In genomic region chr13:45207319-45207718, GRCh38 we compare ENCODE assay signal across 1 cellular context.
TF ChIP-seq lines count a peak whose summit lies in the region.

No MANE protein-coding gene starts in this region.

TF ChIP-seq in IMR-90, 13 proteins besides CTCF, POLR2A, EP300 and RAD21:
- TF ChIP-seq MAZ (IDR thresholded peaks at IDR 0.05; ENCODE audit: borderline replicate concordance, low read depth, low read length) (no peak), FOS (IDR thresholded peaks at IDR 0.05; ENCODE audit: low read depth, low read length) (no peak), CHD1 (IDR thresholded peaks at IDR 0.05; ENCODE audit: low read depth, low read length) (no peak), NFE2L2 (IDR thresholded peaks at IDR 0.05; ENCODE audit: low read depth, low read length) (no peak), RFX5 (IDR thresholded peaks at IDR 0.05; ENCODE audit: low read depth, low read length) (no peak), SMC3 (IDR thresholded peaks at IDR 0.05; ENCODE audit: low read depth, low read length) (no peak), BHLHE40 (IDR thresholded peaks at IDR 0.05; ENCODE audit: low read depth, low read length) (no peak), MXI1 (IDR thresholded peaks at IDR 0.05; ENCODE audit: borderline replicate concordance, low read depth, low read length) (no peak), CEBPB (IDR thresholded peaks at IDR 0.05; ENCODE audit: low read depth, low read length) (no peak), RCOR1 (IDR thresholded peaks at IDR 0.05; ENCODE audit: insufficient replicate concordance, low read length) (no peak), MAFK (IDR thresholded peaks at IDR 0.05; ENCODE audit: low read depth, low read length) (no peak)
- TF ChIP-seq, protein P1, sequence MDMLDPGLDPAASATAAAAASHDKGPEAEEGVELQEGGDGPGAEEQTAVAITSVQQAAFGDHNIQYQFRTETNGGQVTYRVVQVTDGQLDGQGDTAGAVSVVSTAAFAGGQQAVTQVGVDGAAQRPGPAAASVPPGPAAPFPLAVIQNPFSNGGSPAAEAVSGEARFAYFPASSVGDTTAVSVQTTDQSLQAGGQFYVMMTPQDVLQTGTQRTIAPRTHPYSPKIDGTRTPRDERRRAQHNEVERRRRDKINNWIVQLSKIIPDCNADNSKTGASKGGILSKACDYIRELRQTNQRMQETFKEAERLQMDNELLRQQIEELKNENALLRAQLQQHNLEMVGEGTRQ (IDR thresholded peaks at IDR 0.05; ENCODE audit: low read depth, low read length), result no peak
- TF ChIP-seq, protein P2, sequence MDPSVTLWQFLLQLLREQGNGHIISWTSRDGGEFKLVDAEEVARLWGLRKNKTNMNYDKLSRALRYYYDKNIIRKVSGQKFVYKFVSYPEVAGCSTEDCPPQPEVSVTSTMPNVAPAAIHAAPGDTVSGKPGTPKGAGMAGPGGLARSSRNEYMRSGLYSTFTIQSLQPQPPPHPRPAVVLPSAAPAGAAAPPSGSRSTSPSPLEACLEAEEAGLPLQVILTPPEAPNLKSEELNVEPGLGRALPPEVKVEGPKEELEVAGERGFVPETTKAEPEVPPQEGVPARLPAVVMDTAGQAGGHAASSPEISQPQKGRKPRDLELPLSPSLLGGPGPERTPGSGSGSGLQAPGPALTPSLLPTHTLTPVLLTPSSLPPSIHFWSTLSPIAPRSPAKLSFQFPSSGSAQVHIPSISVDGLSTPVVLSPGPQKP (IDR thresholded peaks at IDR 0.05; ENCODE audit: borderline replicate concordance, low read depth, low read length), result no peak
